8 cellular contexts compared by ENCODE assay signal in the genomic region with DNA sequence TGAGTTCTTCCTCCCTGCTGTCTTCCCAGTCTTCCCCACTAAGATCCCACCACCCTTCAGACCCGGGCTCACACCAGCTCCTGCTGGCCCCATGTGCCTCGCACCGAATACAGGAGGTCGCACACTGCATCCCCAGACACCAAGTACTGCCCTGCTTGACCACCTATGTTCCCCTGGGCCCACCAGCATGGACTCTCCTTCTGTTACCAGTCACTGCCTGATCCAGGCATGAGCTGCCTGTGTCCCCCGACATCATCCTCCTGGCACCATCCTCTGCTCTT.
DNase-seq lines count a peak whose midpoint lies in the region; ATAC-seq and TF ChIP-seq lines count a peak whose summit lies in the region.

No MANE protein-coding gene starts in this region.

- POLR2A ChIA-PET in A673 (lab: Charles Lee; ENCODE audit: low non-redundant PET), result no interaction called here

- H3K4me1 Mint-ChIP-seq in T-helper 1 cell treated with Interleukin-12 subunit alpha and Interleukin-12 subunit beta and Interleukin-4 antibody, amounts not matched to agents 30 μg/mL and 1 μg/mL, for 36 hours (ENCODE audit: low read depth), result peaks cover 72% of the 10 kb centered on the region

- BruUV-seq in A673 (replicated peaks; lab: Mats Ljungman, UMichigan), result no TSS peak

- peak overlapping the region; percentile 34 for H3K4me3 ChIP-seq in brain microvascular endothelial cell (ENCODE audit: low read depth, low read length)
- H3K4me3 ChIP-seq in A673 (ENCODE audit: low read depth, low read length, poor library complexity, severe bottlenecking), result no peak overlapping the region

- no peak for TF ChIP-seq CTCF in brain microvascular endothelial cell (IDR thresholded peaks at IDR 0.05; ENCODE audit: low read depth, low read length, missing control alignments)
- TF ChIP-seq CTCF in A673 (conservative IDR thresholded peaks at IDR 0.05; ENCODE audit: low read depth, low read length), result no peak

- peak overlapping the region; percentile 90 for H3K27ac Mint-ChIP-seq in T-helper 1 cell treated with Interleukin-12 subunit alpha and Interleukin-12 subunit beta and Interleukin-4 antibody, amounts not matched to agents 30 μg/mL and 1 μg/mL, for 36 hours

- H3K36me3 ChIP-seq in brain microvascular endothelial cell (replicated peaks) (no peaks in the 10 kb centered on the region), A673 (ENCODE audit: insufficient read depth, low read length, poor library complexity, severe bottlenecking) (no peaks in the 10 kb centered on the region)

- no peaks in the 10 kb centered on the region for H3K36me3 Mint-ChIP-seq in T-helper 1 cell treated with Interleukin-12 subunit alpha and Interleukin-12 subunit beta and Interleukin-4 antibody, amounts not matched to agents 30 μg/mL and 1 μg/mL, for 36 hours (ENCODE audit: low read depth)

- in situ Hi-C loops in brain microvascular endothelial cell (cut with HindIII; ENCODE audit: low pct_ligation_motif_present, low sequenced_read_pairs), result no loop called here

- no peaks in the 10 kb centered on the region for H3K9me3 ChIP-seq in A673 (ENCODE audit: low read depth, low read length, poor library complexity, severe bottlenecking)

- CTCF ChIA-PET in A673 (lab: Charles Lee), result no interaction called here

- H3K9me3 Mint-ChIP-seq in T-helper 1 cell treated with Interleukin-12 subunit alpha and Interleukin-12 subunit beta and Interleukin-4 antibody, amounts not matched to agents 30 μg/mL and 1 μg/mL, for 36 hours, result no peaks in the 10 kb centered on the region

- peak; percentile 4 for ATAC-seq in HG03108 (IDR thresholded peaks at IDR 0.05; ENCODE audit: unreplicated experiment)

- H3K27ac ChIP-seq in brain microvascular endothelial cell (peak overlapping the region; percentile 97), substantia nigra (ENCODE audit: low read depth, low read length, poor library complexity, severe bottlenecking) (peak overlapping the region; percentile 47), A673 (ENCODE audit: low read depth, low read length, poor library complexity, severe bottlenecking) (no peak overlapping the region)

- intact Hi-C loops in A673 (cut with micrococcal nuclease; ENCODE audit: unreplicated experiment), result no loop called here

- no peaks in the 10 kb centered on the region for H3K27me3 ChIP-seq in brain microvascular endothelial cell (replicated peaks)
- H3K27me3 ChIP-seq in A673 (replicated peaks; ENCODE audit: insufficient read depth, low read depth, low read length, poor library complexity), result no peaks in the 10 kb centered on the region

- no peaks in the 10 kb centered on the region for H3K27me3 Mint-ChIP-seq in T-helper 1 cell treated with Interleukin-12 subunit alpha and Interleukin-12 subunit beta and Interleukin-4 antibody, amounts not matched to agents 30 μg/mL and 1 μg/mL, for 36 hours (ENCODE audit: low read depth)

- H3K4me1 ChIP-seq in A673 (ENCODE audit: insufficient read depth, low read length, poor library complexity, severe bottlenecking), result peaks cover 16% of the 10 kb centered on the region

- DNase-seq in T-helper 1 cell, result no peak
- no peak for DNase-seq in brain microvascular endothelial cell
- DNase-seq in substantia nigra (lab: John Stamatoyannopoulos, UW), result no peak
- DNase-seq in A673 (ENCODE audit: low spot score), result no peak
- no peak for DNase-seq in activated gamma-delta T cell (lab: John Stamatoyannopoulos, UW)
- no peak for DNase-seq in RKO (ENCODE audit: low spot score)

- H3K4me3 Mint-ChIP-seq in T-helper 1 cell treated with Interleukin-12 subunit alpha and Interleukin-12 subunit beta and Interleukin-4 antibody, amounts not matched to agents 30 μg/mL and 1 μg/mL, for 36 hours, result peak overlapping the region; percentile 72
